ENCODE assay signal across 24 cellular contexts in genomic region chr1:99531578-99532570, GRCh38.
"Had no signal": no experiment of that assay in that cellular context is flagged by ENCODE, and none has a peak within 500 bp of the region (broad histone marks: within the 10 kb centered on the region; RNA-seq: fewer than 3 reads in every experiment).

No MANE protein-coding gene starts in this region.

- H2AFZ ChIP-seq: hepatocyte had no signal

- H3K4me1 ChIP-seq: upper lobe of right lung had no signal

- DNase-seq: activated CD4-positive, alpha-beta T cell treated with anti-CD3 and anti-CD28 coated beads, Interleukin-2, amount 50 U/mL, for 4 hours; activated CD8-positive, alpha-beta memory T cell treated with anti-CD3 and anti-CD28 coated beads for 24 hours; activated CD8-positive, alpha-beta memory T cell treated with anti-CD3 and anti-CD28 coated beads, Interleukin-2, amount 50 U/mL, for 48 hours; activated effector memory CD4-positive, alpha-beta T cell treated with Interleukin-2 at 50 U/mL for 16 hours; activated naive CD4-positive, alpha-beta T cell treated with anti-CD3 and anti-CD28 coated beads for 36 hours; activated T-cell treated with anti-CD3 and anti-CD28 coated beads, Interleukin-2, amount 50 U/mL, for 4 hours; amygdala; effector CD4-positive, alpha-beta T cell; glutamatergic neuron; immature natural killer cell; kidney glomerular epithelial cell; left ventricle myocardium inferior; occipital lobe; posterior cingulate gyrus; stimulated activated CD4-positive, alpha-beta T cell treated with anti-CD3 and anti-CD28 coated beads, Interleukin-4, amount 100 ng/mL, for 1 hour; stimulated activated naive CD4-positive, alpha-beta T cell; T1000; upper lobe of right lung had no signal

- H3K36me3 Mint-ChIP-seq: immature natural killer cell; mesothelial cell of epicardium; natural killer cell treated with Interleukin-12 subunit alpha and Interleukin-12 subunit beta and Interleukin-15 and Interleukin-18, amount 100 ng/mL, for 72 hours had no signal

- H3K27me3 ChIP-seq: hepatocyte, upper lobe of right lung had no signal

- H3K27me3 Mint-ChIP-seq: dendritic cell treated with granulocyte-macrophage colony-stimulating factor and Interleukin-4, amounts not matched to agents 40 ng/mL and 50 ng/mL, for 4 days; natural killer cell treated with Interleukin-12 subunit alpha and Interleukin-12 subunit beta and Interleukin-15 and Interleukin-18, amount 100 ng/mL, for 72 hours had no signal

- H3K27ac ChIP-seq: hepatocyte, left ventricle myocardium inferior, thoracic aorta, upper lobe of right lung had no signal

- H3K4me3 Mint-ChIP-seq: activated naive CD4-positive, alpha-beta T cell treated with anti-CD3 and anti-CD28 coated beads for 36 hours; activated T-cell treated with anti-CD3 and anti-CD28 coated beads, Interleukin-2, amount 50 U/mL, for 4 hours; dendritic cell treated with granulocyte-macrophage colony-stimulating factor and Interleukin-4, amounts not matched to agents 40 ng/mL and 50 ng/mL, for 4 days; immature natural killer cell; mesothelial cell of epicardium; natural killer cell treated with Interleukin-12 subunit alpha and Interleukin-12 subunit beta and Interleukin-15 and Interleukin-18, amount 100 ng/mL, for 72 hours; WTC11 had no signal

- ATAC-seq: activated T-cell treated with anti-CD3 and anti-CD28 coated beads, Interleukin-2, amount 50 U/mL, for 4 hours; natural killer cell treated with Interleukin-12 subunit alpha and Interleukin-12 subunit beta and Interleukin-15 and Interleukin-18, amount 100 ng/mL, for 72 hours; upper lobe of right lung; WTC11 had no signal

- H3K9me3 ChIP-seq: left ventricle myocardium inferior, thoracic aorta, upper lobe of right lung had no signal

- H3K4me3 ChIP-seq: hepatocyte, left ventricle myocardium inferior, thoracic aorta, upper lobe of right lung had no signal

- H3K9me3 Mint-ChIP-seq: activated naive CD4-positive, alpha-beta T cell treated with anti-CD3 and anti-CD28 coated beads for 36 hours; activated T-cell treated with anti-CD3 and anti-CD28 coated beads, Interleukin-2, amount 50 U/mL, for 4 hours; dendritic cell treated with granulocyte-macrophage colony-stimulating factor and Interleukin-4, amounts not matched to agents 40 ng/mL and 50 ng/mL, for 4 days; mesothelial cell of epicardium; natural killer cell treated with Interleukin-12 subunit alpha and Interleukin-12 subunit beta and Interleukin-15 and Interleukin-18, amount 100 ng/mL, for 72 hours had no signal

- H3K27ac Mint-ChIP-seq: activated naive CD4-positive, alpha-beta T cell treated with anti-CD3 and anti-CD28 coated beads for 36 hours; dendritic cell treated with granulocyte-macrophage colony-stimulating factor and Interleukin-4, amounts not matched to agents 40 ng/mL and 50 ng/mL, for 4 days; immature natural killer cell; mesothelial cell of epicardium; natural killer cell treated with Interleukin-12 subunit alpha and Interleukin-12 subunit beta and Interleukin-15 and Interleukin-18, amount 100 ng/mL, for 72 hours; WTC11 had no signal

- H3K36me3 ChIP-seq: left ventricle myocardium inferior, thoracic aorta, upper lobe of right lung had no signal

- H3K4me1 Mint-ChIP-seq: immature natural killer cell had no signal

- H3K4me2 ChIP-seq: hepatocyte had no signal

- H3K79me2 ChIP-seq: hepatocyte had no signal
